8 cellular contexts compared by ENCODE assay signal in the genomic region with DNA sequence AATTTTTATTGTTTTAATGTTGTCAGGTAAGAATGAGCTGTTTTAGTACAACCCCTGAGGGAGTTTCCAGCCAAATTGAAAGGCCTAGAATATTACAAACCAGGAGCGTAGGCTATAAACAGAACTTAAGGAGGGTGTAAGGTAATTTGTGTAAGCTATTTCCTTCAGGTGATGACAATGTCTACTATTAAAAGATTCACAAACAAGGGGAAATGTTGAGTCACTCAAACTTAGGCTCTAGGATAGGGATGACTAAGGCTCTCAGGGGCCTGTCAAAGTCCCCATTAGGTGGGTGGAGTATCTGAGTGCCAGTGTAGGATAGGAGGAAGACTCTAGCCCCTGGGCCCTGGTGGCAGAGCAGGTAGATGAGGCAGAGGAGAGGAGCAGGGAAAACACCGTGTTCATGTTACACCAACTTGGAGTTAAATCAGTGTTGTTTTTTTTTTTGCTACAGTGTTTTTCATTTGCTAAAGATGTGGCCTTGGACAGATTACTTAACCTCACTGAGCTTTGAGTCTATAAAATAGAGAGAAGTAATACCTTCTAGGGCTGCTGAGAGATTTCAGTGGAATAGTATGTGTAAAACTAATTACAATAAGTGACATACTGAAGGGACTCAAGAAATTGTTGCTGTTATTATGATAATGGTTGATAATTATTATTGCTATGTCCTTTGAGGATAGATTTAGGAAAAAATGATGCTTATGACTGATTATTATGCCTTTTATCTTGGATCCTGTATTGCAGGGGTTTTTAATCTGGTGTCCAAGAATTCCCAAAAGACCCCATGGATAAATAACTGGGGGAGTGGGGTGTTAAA. TPM values are rescaled to one million over a fixed set of nuclear protein-coding genes. Genes with fewer than 3 reads are reported as not detected.
DNase-seq lines count a peak whose midpoint lies in the region; ATAC-seq, FAIRE-seq and TF ChIP-seq lines count a peak whose summit lies in the region.

No MANE protein-coding gene starts in this region.

- TF ChIP-seq CTCF in Caco-2 (IDR thresholded peaks at IDR 0.05; ENCODE audit: insufficient read depth in 1 of 2, low read depth in 1 of 2, low read length in 1 of 2, severe bottlenecking in 1 of 2, unreplicated experiment in 1 of 2) (no peak), astrocyte (IDR thresholded peaks at IDR 0.05; ENCODE audit: insufficient read depth, low read depth, low read length) (no peak), lung (IDR thresholded peaks at IDR 0.05; ENCODE audit: control extremely low read depth, extremely low read depth) (no peak), spleen (IDR thresholded peaks at IDR 0.05 in 8 of 11, conservative IDR thresholded peaks at IDR 0.05 in 3 of 11) (no peak)

- intact Hi-C loops in Caco-2 (cut with micrococcal nuclease; ENCODE audit: unreplicated experiment): no loop called here
- intact Hi-C loops in spleen (cut with DNase I; ENCODE audit: low total_unique reads): no loop called here

- peak overlapping the region; percentile 9 for H3K27ac ChIP-seq in astrocyte (ENCODE audit: low read depth, low read length)
- peak overlapping the region in 1 of 2 donors; percentile 64 for H3K27ac ChIP-seq in lung (ENCODE audit: low read depth in 1 of 2, low read length in 1 of 2)
- H3K27ac ChIP-seq in spleen: peak overlapping the region in 1 of 8 donors; percentile 15

- H3K9me3 Mint-ChIP-seq in Caco-2 (ENCODE audit: unreplicated experiment): no peaks in the 10 kb centered on the region
- no peaks in the 10 kb centered on the region for H3K9me3 Mint-ChIP-seq in astrocyte (ENCODE audit: unreplicated experiment)
- H3K9me3 Mint-ChIP-seq in stimulated activated memory B cell treated with anti-CD40 and anti-IgM and Interleukin-4, amounts not matched to agents 10 μg/mL and 1 μg/mL and 100 μg/mL, for 72 hours: no peaks in the 10 kb centered on the region

- H3K36me3 ChIP-seq in Caco-2 (ENCODE audit: control insufficient read depth, insufficient read depth, low read length): no peaks in the 10 kb centered on the region
- H3K36me3 ChIP-seq in astrocyte (ENCODE audit: insufficient read depth, low read length): peaks cover 29% of the 10 kb centered on the region
- H3K36me3 ChIP-seq in lung (ENCODE audit: control insufficient read depth in 2 of 2, insufficient read depth in 2 of 2, low read length in 2 of 2): no peaks in the 10 kb centered on the region
- peaks cover 0 to 27% (median 0%) of the 10 kb centered on the region in 6 donors for H3K36me3 ChIP-seq in spleen

- no peak overlapping the region for H2AFZ ChIP-seq in astrocyte (ENCODE audit: low read depth, low read length)

- no peak overlapping the region for H3K9ac ChIP-seq in astrocyte (ENCODE audit: low read length)

- H3K79me2 ChIP-seq in astrocyte (ENCODE audit: insufficient read depth, low read length): no peaks in the 10 kb centered on the region

- H3K4me3 Mint-ChIP-seq in Caco-2 (ENCODE audit: unreplicated experiment) (no peak overlapping the region), astrocyte (ENCODE audit: unreplicated experiment) (no peak overlapping the region)
- H3K4me3 Mint-ChIP-seq in stimulated activated memory B cell treated with anti-CD40 and anti-IgM and Interleukin-4, amounts not matched to agents 10 μg/mL and 1 μg/mL and 100 μg/mL, for 72 hours: no peak overlapping the region

- H3K27ac Mint-ChIP-seq in Caco-2 (ENCODE audit: unreplicated experiment): peak overlapping the region; percentile 79
- peak overlapping the region; percentile 34 for H3K27ac Mint-ChIP-seq in astrocyte (ENCODE audit: unreplicated experiment)
- H3K27ac Mint-ChIP-seq in stimulated activated memory B cell treated with anti-CD40 and anti-IgM and Interleukin-4, amounts not matched to agents 10 μg/mL and 1 μg/mL and 100 μg/mL, for 72 hours: no peak overlapping the region

- H3K4me1 ChIP-seq in Caco-2 (peaks cover 53% of the 10 kb centered on the region), astrocyte (ENCODE audit: insufficient read depth, low read length) (peaks cover 20% of the 10 kb centered on the region), lung (ENCODE audit: control insufficient read depth in 2 of 2, insufficient read depth in 2 of 2, low read length in 2 of 2) (peaks cover 1 to 3% of the 10 kb centered on the region in 2 donors), spleen (peaks cover 3 to 24% (median 16%) of the 10 kb centered on the region in 6 donors)

- BruUV-seq in Caco-2 (replicated peaks; lab: Mats Ljungman, UMichigan): no TSS peak

- H3K36me3 Mint-ChIP-seq in Caco-2 (ENCODE audit: insufficient read depth, unreplicated experiment) (peaks cover 41% of the 10 kb centered on the region), astrocyte (ENCODE audit: low read depth, unreplicated experiment) (no peaks in the 10 kb centered on the region)
- no peaks in the 10 kb centered on the region for H3K36me3 Mint-ChIP-seq in stimulated activated memory B cell treated with anti-CD40 and anti-IgM and Interleukin-4, amounts not matched to agents 10 μg/mL and 1 μg/mL and 100 μg/mL, for 72 hours

- no peak for TF ChIP-seq POLR2A in spleen (IDR thresholded peaks at IDR 0.05)

- peak; percentile 49 for FAIRE-seq in astrocyte (lab: Jason Lieb, UNC)

- H3K4me1 Mint-ChIP-seq in Caco-2 (ENCODE audit: low read depth, unreplicated experiment) (peaks cover 36% of the 10 kb centered on the region), astrocyte (ENCODE audit: low read depth, unreplicated experiment) (peaks cover 23% of the 10 kb centered on the region)
- H3K4me1 Mint-ChIP-seq in stimulated activated memory B cell treated with anti-CD40 and anti-IgM and Interleukin-4, amounts not matched to agents 10 μg/mL and 1 μg/mL and 100 μg/mL, for 72 hours: no peaks in the 10 kb centered on the region

- CTCF ChIA-PET in Caco-2 (lab: Charles Lee): no interaction called here

- H3K27me3 Mint-ChIP-seq in Caco-2 (ENCODE audit: insufficient read depth, unreplicated experiment) (no peaks in the 10 kb centered on the region), astrocyte (ENCODE audit: low read depth, unreplicated experiment) (no peaks in the 10 kb centered on the region)
- H3K27me3 Mint-ChIP-seq in stimulated activated memory B cell treated with anti-CD40 and anti-IgM and Interleukin-4, amounts not matched to agents 10 μg/mL and 1 μg/mL and 100 μg/mL, for 72 hours: peaks cover 35% of the 10 kb centered on the region

- ATAC-seq in HG02610 (IDR thresholded peaks at IDR 0.05; ENCODE audit: unreplicated experiment): peak; percentile 74
- ATAC-seq in lung (ENCODE audit: insufficient read depth, low FRiP score): peak; percentile 71
- no peak for ATAC-seq in stimulated activated memory B cell treated with anti-CD40 and anti-IgM and Interleukin-4, amounts not matched to agents 10 μg/mL and 1 μg/mL and 100 μg/mL, for 72 hours

- WGBS in lung, 2 donors: 56 to 83% methylated on average over 2 of the region's 2 CpGs
- 79 to 88% (median 82%) methylated on average over 2 of the region's 2 CpGs for WGBS in spleen, 5 donors

- POLR2A ChIA-PET in Caco-2 (lab: Charles Lee): no interaction called here

- H3K9me3 ChIP-seq in Caco-2 (no peaks in the 10 kb centered on the region), astrocyte (ENCODE audit: insufficient read depth, low read depth, low read length) (no peaks in the 10 kb centered on the region), lung (ENCODE audit: control insufficient read depth in 2 of 2, insufficient read depth in 1 of 2, low read length in 1 of 2) (no peaks in the 10 kb centered on the region), spleen (no peaks in the 10 kb centered on the region)

- H3K27me3 ChIP-seq in Caco-2 (replicated peaks; ENCODE audit: control insufficient read depth, insufficient read depth, low read length) (no peaks in the 10 kb centered on the region), astrocyte (ENCODE audit: insufficient read depth, low read length) (no peaks in the 10 kb centered on the region), lung (ENCODE audit: control insufficient read depth, insufficient read depth) (no peaks in the 10 kb centered on the region), spleen (replicated peaks in 1 of 7) (peaks cover 0 to 3% (median 0%) of the 10 kb centered on the region in 7 donors)

- H4K20me1 ChIP-seq in astrocyte (ENCODE audit: insufficient read depth, low read length): peaks cover 5% of the 10 kb centered on the region

- peak in 1 of 2 experiments; percentile 51 for DNase-seq in Caco-2
- DNase-seq in astrocyte (ENCODE audit: low read depth): peak; percentile 62
- DNase-seq in lung (ENCODE audit: low spot score): no peak
- no peak for DNase-seq in amniotic stem cell (lab: John Stamatoyannopoulos, UW)
- no peak for DNase-seq in activated gamma-delta T cell (lab: John Stamatoyannopoulos, UW)
- DNase-seq in spleen: no peak

- H3K4me3 ChIP-seq in Caco-2 (ENCODE audit: low read depth, low read length): no peak overlapping the region
- no peak overlapping the region for H3K4me3 ChIP-seq in astrocyte (ENCODE audit: insufficient read depth, low read depth, low read length)
- H3K4me3 ChIP-seq in lung: no peak overlapping the region
- no peak overlapping the region for H3K4me3 ChIP-seq in spleen

- H3K4me2 ChIP-seq in astrocyte (ENCODE audit: low read length): no peak overlapping the region

RNA-seq across cellular contexts. Expression of a gene that starts 10.2 kb away (rescaled TPM):
- total RNA-seq in Caco-2 (2022): 49.2 and 78.3 TPM in 2 replicates
- 28.9 and 31.3 TPM in 2 replicates for total RNA-seq in astrocyte
- total RNA-seq in lung: 100 to 1,000 TPM; 177 to 281 TPM
- 100 to 1,000 TPM; 215 to 261 TPM for polyA plus RNA-seq in lung
- 100 to 1,000 TPM in 6 of 7 donors, 10 to 100 TPM in 1; 65.6 to 260 (median 182) TPM for total RNA-seq in spleen
- 10 to 100 TPM; 31.0 to 75.3 (median 56.8) TPM for polyA plus RNA-seq in spleen

RNA-seq across cellular contexts. Expression of a gene that starts 33.8 kb away (rescaled TPM):
- total RNA-seq in Caco-2 (2022): not detected in 2 replicates
- total RNA-seq in astrocyte: 4.0 and 5.6 TPM in 2 replicates
- 10 to 100 TPM in 1 of 2 donors, 1 to 10 TPM in 1; 4.4 to 28.5 TPM for total RNA-seq in lung
- polyA plus RNA-seq in lung: 1 to 10 TPM; 2.1 to 3.8 TPM
- total RNA-seq in spleen: 10 to 100 TPM; 14.9 to 97.4 (median 59.7) TPM
- polyA plus RNA-seq in spleen: 10 to 100 TPM in 1 of 3 donors, 1 to 10 TPM in 2; 6.6 to 23.1 (median 6.9) TPM
